Comparison of ENCODE assay signal across 31 cellular contexts in genomic region chr12:114648711-114649110, GRCh38. TPM values are rescaled to one million over a fixed set of nuclear protein-coding genes. Genes with fewer than 3 reads are reported as not detected.
"Had no signal": no experiment of that assay in that cellular context is flagged by ENCODE, and none has a peak within 500 bp of the region (broad histone marks: within the 10 kb centered on the region; RNA-seq: fewer than 3 reads in every experiment).

No MANE protein-coding gene starts in this region.

- H3K9me3 ChIP-seq: ascending aorta had no signal

- H3K4me1 ChIP-seq: ascending aorta had no signal

- FAIRE-seq: bronchial epithelial cell, TTC549 had no signal

- ATAC-seq: activated CD4-positive, alpha-beta T cell treated with anti-CD3 and anti-CD28 coated beads for 36 hours; activated CD8-positive, alpha-beta memory T cell treated with anti-CD3 and anti-CD28 coated beads, Interleukin-2, amount 10 ng/mL, durations not matched to agents 7 days and 5 days; activated CD8-positive, alpha-beta T cell treated with anti-CD3 and anti-CD28 coated beads, Interleukin-2, amount 10 ng/mL, durations not matched to agents 7 days and 5 days; activated naive CD8-positive, alpha-beta T cell treated with anti-CD3 and anti-CD28 coated beads, Interleukin-2, amount 50 U/mL, for 24 hours had no signal

- H3K36me3 ChIP-seq: ascending aorta, cardiac muscle cell had no signal

- H3K27me3 ChIP-seq: ascending aorta, cardiac muscle cell had no signal

- H3K27ac ChIP-seq: ascending aorta, VCaP had no signal

- H3K4me3 ChIP-seq: ascending aorta, cardiac muscle cell had no signal

- DNase-seq: activated B cell treated with CpG ODN at 0.5 μM for 24 hours; activated CD4-positive, alpha-beta memory T cell treated with anti-CD3 and anti-CD28 coated beads, Interleukin-2, amount 10 ng/mL, durations not matched to agents 7 days and 5 days; activated CD4-positive, alpha-beta T cell treated with anti-CD3 and anti-CD28 coated beads for 36 hours; activated CD4-positive, alpha-beta T cell treated with anti-CD3 and anti-CD28 coated beads for 48 hours; activated CD4-positive, alpha-beta T cell treated with anti-CD3 and anti-CD28 coated beads, Interleukin-2, amount 10 ng/mL, durations not matched to agents 7 days and 5 days; activated CD4-positive, alpha-beta T cell treated with anti-CD3 and anti-CD28 coated beads, Interleukin-2, amount 50 U/mL, for 48 hours; activated CD4-positive, CD25-positive, alpha-beta regulatory T cell treated with anti-CD3 and anti-CD28 coated beads, Interleukin-2, amount 50 U/mL, for 72 hours; activated CD8-positive, alpha-beta memory T cell treated with anti-CD3 and anti-CD28 coated beads for 24 hours; activated CD8-positive, alpha-beta memory T cell treated with anti-CD3 and anti-CD28 coated beads, Interleukin-2, amount 10 ng/mL, durations not matched to agents 7 days and 5 days; activated CD8-positive, alpha-beta memory T cell treated with anti-CD3 and anti-CD28 coated beads, Interleukin-2, amount 50 U/mL, for 48 hours; activated CD8-positive, alpha-beta T cell treated with anti-CD3 and anti-CD28 coated beads, Interleukin-2, amount 10 ng/mL, durations not matched to agents 7 days and 5 days; activated effector memory CD4-positive, alpha-beta T cell treated with Interleukin-2 at 50 U/mL for 16 hours; activated gamma-delta T cell; activated naive CD4-positive, alpha-beta T cell treated with anti-CD3 and anti-CD28 coated beads, Interleukin-2, amount 10 ng/mL, durations not matched to agents 7 days and 5 days; activated naive CD4-positive, alpha-beta T cell treated with Interleukin-2 at 50 U/mL for 16 hours; activated naive CD8-positive, alpha-beta T cell treated with anti-CD3 and anti-CD28 coated beads, Interleukin-2, amount 10 ng/mL, durations not matched to agents 7 days and 5 days; activated naive CD8-positive, alpha-beta T cell treated with anti-CD3 and anti-CD28 coated beads, Interleukin-2, amount 50 U/mL, for 24 hours; activated T-cell treated with anti-CD3 and anti-CD28 coated beads, Interleukin-2, amount 50 U/mL, for 24 hours; activated T-cell treated with anti-CD3 and anti-CD28 coated beads, Interleukin-2, amount 50 U/mL, for 48 hours; amygdala; anterior cingulate cortex; caudate nucleus; cerebellar nuclear complex; T-helper 2 cell; T-helper 9 cell had no signal

RNA-seq across cellular contexts. Expression of gene TBX3, which starts 35.3 kb away (rescaled TPM):
- total RNA-seq: activated B cell treated with CpG ODN at 0.5 μM for 24 hours; activated CD4-positive, alpha-beta memory T cell treated with anti-CD3 and anti-CD28 coated beads, Interleukin-2, amount 10 ng/mL, durations not matched to agents 7 days and 5 days; activated CD4-positive, alpha-beta T cell treated with anti-CD3 and anti-CD28 coated beads for 36 hours; activated CD4-positive, alpha-beta T cell treated with anti-CD3 and anti-CD28 coated beads, Interleukin-2, amount 10 ng/mL, durations not matched to agents 7 days and 5 days; activated CD8-positive, alpha-beta memory T cell treated with anti-CD3 and anti-CD28 coated beads, Interleukin-2, amount 10 ng/mL, durations not matched to agents 7 days and 5 days; activated CD8-positive, alpha-beta T cell treated with anti-CD3 and anti-CD28 coated beads, Interleukin-2, amount 10 ng/mL, durations not matched to agents 7 days and 5 days; activated naive CD8-positive, alpha-beta T cell treated with anti-CD3 and anti-CD28 coated beads, Interleukin-2, amount 10 ng/mL, durations not matched to agents 7 days and 5 days; activated T-helper 2 cell treated with anti-CD3 and anti-CD28 coated beads, Interferon-gamma antibody, Interleukin-2, Interleukin-4, amounts not matched to agents 10 μg/mL and 5 μg/mL and 100 μg/mL, durations not matched to agents 14 hours and 24 hours and 36 hours had no signal
